1 cellular context compared by ENCODE assay signal in the genomic region with DNA sequence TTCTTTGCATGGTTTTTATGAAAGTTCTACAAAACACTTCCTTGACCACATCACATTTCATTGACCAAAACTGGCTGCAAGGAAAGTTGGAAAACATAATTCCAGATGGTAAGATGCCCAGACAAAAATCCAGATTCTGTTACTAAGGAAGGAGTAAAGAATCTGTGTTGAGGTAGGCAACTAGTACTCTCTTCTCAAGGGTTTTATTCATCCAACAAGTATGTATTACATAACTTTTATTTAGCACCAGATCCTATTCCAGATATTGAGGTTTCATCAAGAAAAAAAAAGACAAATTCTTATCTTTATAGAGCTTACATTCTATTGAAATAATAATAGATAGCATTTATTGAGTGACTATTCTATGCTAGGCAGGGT.
TF ChIP-seq lines count a peak whose summit lies in the region.

No MANE protein-coding gene starts in this region.

TF ChIP-seq in GM12878, 131 proteins besides CTCF, POLR2A, EP300 and RAD21:
- no peak for TF ChIP-seq EZH2 (IDR thresholded peaks at IDR 0.05; ENCODE audit: borderline replicate concordance, control insufficient read depth, low read depth, low read length)
- no peak for TF ChIP-seq JUNB (IDR thresholded peaks at IDR 0.05)
